ENCODE assay signal across 18 cellular contexts in the genomic region with DNA sequence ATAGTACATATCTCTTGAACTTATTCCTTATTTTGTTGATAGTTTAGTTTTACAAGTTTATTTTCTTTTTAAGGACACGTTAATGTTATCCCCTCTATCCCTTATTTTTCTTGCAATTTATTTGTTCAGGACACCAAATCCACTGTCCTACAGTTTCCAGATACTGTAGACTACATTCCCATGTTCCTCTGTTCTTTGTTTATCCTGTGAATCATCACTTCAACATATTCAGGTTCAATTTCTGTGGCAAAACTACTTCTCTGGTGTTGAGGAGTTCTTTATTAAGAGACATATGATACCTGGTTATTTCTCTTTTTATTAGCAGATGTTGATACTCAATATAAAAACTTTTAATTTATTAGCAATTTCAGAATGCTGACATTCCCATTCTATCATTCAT.
A peak's percentile ranks its signal among the peaks of the same experiment; 100 is the strongest.
DNase-seq lines count a peak whose midpoint lies in the region; ATAC-seq and TF ChIP-seq lines count a peak whose summit lies in the region.
"Had no signal": no experiment of that assay in that cellular context is flagged by ENCODE, and none has a peak within 500 bp of the region (broad histone marks: within the 10 kb centered on the region; RNA-seq: fewer than 3 reads in every experiment).

No MANE protein-coding gene starts in this region.

- no peaks in the 10 kb centered on the region for H3K9me2 ChIP-seq in PC-9 (ENCODE audit: insufficient read depth)

- H3F3A ChIP-seq in PC-9 (ENCODE audit: insufficient read depth, low read depth): peaks cover 25% of the 10 kb centered on the region

- H2BK5ac ChIP-seq in H9 (ENCODE audit: insufficient read length, low read length): no peak overlapping the region

- no peak overlapping the region for H3K18ac ChIP-seq in H9 (ENCODE audit: insufficient read length, low read depth, low read length)

- no CpG with 5 or more reads among the region's 1 CpG for WGBS in H9 (ENCODE audit: extremely low coverage, insufficient read length, low lambda C conversion rate)
- WGBS in thyroid gland, 2 donors: 87 to 96% methylated on average over 1 of the region's 1 CpG

- DNase-seq in DMS53 treated with DMSO at 0.1 percent for 48 hours (lab: John Stamatoyannopoulos, UW; ENCODE audit: unreplicated experiment): peak; percentile 93
- no peak for DNase-seq in PC-9
- DNase-seq in choroid plexus epithelial cell (ENCODE audit: low read depth): peak; percentile 67
- no peak for DNase-seq in osteocyte (ENCODE audit: extremely low spot score, unreplicated experiment)
- DNase-seq in dedifferentiated amniotic fluid mesenchymal stem cell (ENCODE audit: extremely low spot score): no peak
- no peak for DNase-seq in H9
- DNase-seq in thyroid gland: no peak
- DNase-seq: activated T-cell treated with anti-CD3 and anti-CD28 coated beads, Interleukin-2, amount 50 U/mL, for 4 hours; DMS153; esophagus squamous epithelium; left ventricle myocardium inferior; naive thymus-derived CD8-positive, alpha-beta T cell; NCI-H2029; NCI-H526 had no signal

- no peak overlapping the region for H2BK12ac ChIP-seq in H9 (ENCODE audit: insufficient read length, low read depth, low read length)

- H3K27ac Mint-ChIP-seq in osteocyte (ENCODE audit: unreplicated experiment) (peak overlapping the region; percentile 6), H9 (no peak overlapping the region)
- H3K27ac Mint-ChIP-seq: GM23338; naive thymus-derived CD8-positive, alpha-beta T cell had no signal

- no peaks in the 10 kb centered on the region for H4K20me1 ChIP-seq in PC-9 (ENCODE audit: insufficient read depth)
- no peaks in the 10 kb centered on the region for H4K20me1 ChIP-seq in H9 (ENCODE audit: control insufficient read depth, insufficient read depth, insufficient read length)

- no peak overlapping the region for H2BK15ac ChIP-seq in H9 (ENCODE audit: low read depth, low read length)

- H3K27ac ChIP-seq in PC-9: peak overlapping the region; percentile 9
- H3K27ac ChIP-seq in H9 (ENCODE audit: insufficient read length, low read depth, low read length): no peak overlapping the region
- no peak overlapping the region for H3K27ac ChIP-seq in thyroid gland
- H3K27ac ChIP-seq: esophagus squamous epithelium, left ventricle myocardium inferior, prostate gland, vagina had no signal

- no peaks in the 10 kb centered on the region for H3K9me3 Mint-ChIP-seq in osteocyte (ENCODE audit: unreplicated experiment)
- no peaks in the 10 kb centered on the region for H3K9me3 Mint-ChIP-seq in H9
- H3K9me3 Mint-ChIP-seq: activated T-cell treated with anti-CD3 and anti-CD28 coated beads, Interleukin-2, amount 50 U/mL, for 4 hours; GM23338; naive thymus-derived CD8-positive, alpha-beta T cell had no signal

- BruUV-seq in PC-9 (replicated peaks; lab: Mats Ljungman, UMichigan): no TSS peak

- no peak for ATAC-seq in HG02571 (IDR thresholded peaks at IDR 0.05; ENCODE audit: unreplicated experiment)
- ATAC-seq: activated T-cell treated with anti-CD3 and anti-CD28 coated beads, Interleukin-2, amount 50 U/mL, for 4 hours; GM23338; naive thymus-derived CD8-positive, alpha-beta T cell had no signal

- H3K23me2 ChIP-seq in H9 (ENCODE audit: insufficient read length, low read depth, low read length, poor library complexity, severe bottlenecking): no peaks in the 10 kb centered on the region

- no peak overlapping the region for H4K91ac ChIP-seq in H9 (ENCODE audit: insufficient read length, low read depth, low read length)

- H3K79me2 ChIP-seq in PC-9 (ENCODE audit: low read depth): 0 out of 2 replicates have a peak, but pooled peaks cover 2% of the 10 kb centered on the region
- H3K79me2 ChIP-seq in H9 (ENCODE audit: insufficient read depth, low read length): no peaks in the 10 kb centered on the region

- H3K27me3 ChIP-seq in PC-9 (ENCODE audit: insufficient read depth, low read depth) (no peaks in the 10 kb centered on the region), H9 (ENCODE audit: insufficient read depth, low read length) (no peaks in the 10 kb centered on the region), thyroid gland (no peaks in the 10 kb centered on the region)
- H3K27me3 ChIP-seq: esophagus squamous epithelium, vagina had no signal

- H3K4me2 ChIP-seq in PC-9 (no peak overlapping the region), H9 (ENCODE audit: insufficient read depth, insufficient read length, low read length) (no peak overlapping the region)
- H3K4me2 ChIP-seq: GM23338 had no signal

- no peak overlapping the region for H3K56ac ChIP-seq in H9 (ENCODE audit: insufficient read length, low read depth, low read length)

- no peak overlapping the region for H2AK5ac ChIP-seq in H9 (ENCODE audit: insufficient read length, low read length)

- H3K27me3 Mint-ChIP-seq in osteocyte (ENCODE audit: unreplicated experiment) (no peaks in the 10 kb centered on the region), H9 (ENCODE audit: low read depth) (no peaks in the 10 kb centered on the region)
- H3K27me3 Mint-ChIP-seq: naive thymus-derived CD8-positive, alpha-beta T cell had no signal

- POLR2A ChIA-PET in PC-9 (lab: Charles Lee; ENCODE audit: unreplicated experiment): interaction anchor here (0.6 kb wide), 1 partner anchor 8 kb away, joined by 3 read pairs; no protein-coding TSS in a partner anchor

- H3K4me3 ChIP-seq in PC-9 (no peak overlapping the region), choroid plexus epithelial cell (ENCODE audit: low read depth, low read length) (no peak overlapping the region), thyroid gland (replicated peaks in 1 of 3) (no peak overlapping the region)
- H3K4me3 ChIP-seq: esophagus squamous epithelium, GM23338, left ventricle myocardium inferior, prostate gland, vagina had no signal

- H2AFZ ChIP-seq in PC-9: no peak overlapping the region
- H2AFZ ChIP-seq in H9 (ENCODE audit: low read length): no peak overlapping the region
- H2AFZ ChIP-seq: GM23338 had no signal

- H3K36me3 ChIP-seq in PC-9 (ENCODE audit: low read depth) (peaks cover 5% of the 10 kb centered on the region; the same call in 1 of the 2 replicates), thyroid gland (no peaks in the 10 kb centered on the region)
- H3K36me3 ChIP-seq: esophagus squamous epithelium, left ventricle myocardium inferior, prostate gland, vagina had no signal

- H3K4me3 Mint-ChIP-seq in osteocyte (ENCODE audit: unreplicated experiment): no peak overlapping the region
- H3K4me3 Mint-ChIP-seq in H9: no peak overlapping the region
- H3K4me3 Mint-ChIP-seq: activated T-cell treated with anti-CD3 and anti-CD28 coated beads, Interleukin-2, amount 50 U/mL, for 4 hours; GM23338; naive thymus-derived CD8-positive, alpha-beta T cell had no signal

- no peak overlapping the region for H3K14ac ChIP-seq in H9 (ENCODE audit: insufficient read depth, low read length)

- H3K4me1 ChIP-seq in PC-9 (replicated peaks; ENCODE audit: insufficient read depth): peaks cover 13% of the 10 kb centered on the region
- H3K4me1 ChIP-seq in H9 (ENCODE audit: insufficient read depth, low read length): no peaks in the 10 kb centered on the region
- no peaks in the 10 kb centered on the region for H3K4me1 ChIP-seq in thyroid gland
- H3K4me1 ChIP-seq: esophagus squamous epithelium, prostate gland, vagina had no signal

- intact Hi-C loops in PC-9 (cut with micrococcal nuclease; ENCODE audit: unreplicated experiment): no loop called here
- intact Hi-C loops in thyroid gland (cut with DNase I): no loop called here

- H4K5ac ChIP-seq in H9 (ENCODE audit: insufficient read length, low read depth, low read length): no peak overlapping the region

- H3K79me1 ChIP-seq in H9 (ENCODE audit: insufficient read depth, low read depth, low read length, poor library complexity, severe bottlenecking): no peaks in the 10 kb centered on the region

- H3K36me3 Mint-ChIP-seq in osteocyte (ENCODE audit: unreplicated experiment): peaks cover 7% of the 10 kb centered on the region
- H3K36me3 Mint-ChIP-seq in H9 (ENCODE audit: insufficient read depth in 1 of 3, low read depth in 3 of 3): peaks cover 0 to 10% (median 3%) of the 10 kb centered on the region in 3 experiments; a peak in 5 of 7 replicates

- no peak overlapping the region for H3K9ac ChIP-seq in H9 (ENCODE audit: extremely low read depth, insufficient read length, low read length)

- H3K4ac ChIP-seq in H9 (ENCODE audit: low read depth, low read length): no peak overlapping the region

- no peak for TF ChIP-seq POLR2A in thyroid gland (IDR thresholded peaks at IDR 0.05)

- no peak overlapping the region for H2BK20ac ChIP-seq in H9 (ENCODE audit: low read depth, low read length, poor library complexity, severe bottlenecking)

- no peak overlapping the region for H2BK120ac ChIP-seq in H9 (ENCODE audit: low read depth, low read length, poor library complexity, severe bottlenecking)

- TF ChIP-seq CTCF in PC-9 (conservative IDR thresholded peaks at IDR 0.05) (no peak), choroid plexus epithelial cell (conservative IDR thresholded peaks at IDR 0.05; ENCODE audit: low read depth, low read length) (no peak), osteocyte (IDR thresholded peaks at IDR 0.05) (no peak), H9 (conservative IDR thresholded peaks at IDR 0.05) (no peak), thyroid gland (IDR thresholded peaks at IDR 0.05) (no peak)

- CTCF ChIA-PET in PC-9 (lab: Charles Lee): no interaction called here

- H3K23ac ChIP-seq in H9 (ENCODE audit: insufficient read length, low read depth, low read length): no peak overlapping the region

- H3K9me3 ChIP-seq in PC-9 (ENCODE audit: insufficient read depth, low read depth) (no peaks in the 10 kb centered on the region), H9 (ENCODE audit: control insufficient read depth, low read depth, low read length) (no peaks in the 10 kb centered on the region), thyroid gland (no peaks in the 10 kb centered on the region)
- H3K9me3 ChIP-seq: esophagus squamous epithelium, left ventricle myocardium inferior, prostate gland, vagina had no signal

- H3T11ph ChIP-seq in H9 (ENCODE audit: low read length): no peak overlapping the region

- H4K8ac ChIP-seq in H9 (replicated peaks; ENCODE audit: insufficient read length, low read depth, low read length): no peak overlapping the region

- H3K4me1 Mint-ChIP-seq in osteocyte (ENCODE audit: unreplicated experiment) (peaks cover 18% of the 10 kb centered on the region), H9 (peaks cover 2 to 3% of the 10 kb centered on the region in 2 experiments; a peak in 3 of 4 replicates)

Comparison
In these comparisons a context has a peak if more than half of its experiments do, and no peak if none do; other contexts are left out.
1. DNase-seq: peak in DMS53 treated with DMSO at 0.1 percent for 48 hours (single experiment) and choroid plexus epithelial cell (single experiment); none in PC-9 (0 of 2), osteocyte (single experiment), dedifferentiated amniotic fluid mesenchymal stem cell (single experiment), H9 (single experiment) and thyroid gland (0 of 2).